Comparison of ENCODE assay signal across 15 cellular contexts in the genomic region with DNA sequence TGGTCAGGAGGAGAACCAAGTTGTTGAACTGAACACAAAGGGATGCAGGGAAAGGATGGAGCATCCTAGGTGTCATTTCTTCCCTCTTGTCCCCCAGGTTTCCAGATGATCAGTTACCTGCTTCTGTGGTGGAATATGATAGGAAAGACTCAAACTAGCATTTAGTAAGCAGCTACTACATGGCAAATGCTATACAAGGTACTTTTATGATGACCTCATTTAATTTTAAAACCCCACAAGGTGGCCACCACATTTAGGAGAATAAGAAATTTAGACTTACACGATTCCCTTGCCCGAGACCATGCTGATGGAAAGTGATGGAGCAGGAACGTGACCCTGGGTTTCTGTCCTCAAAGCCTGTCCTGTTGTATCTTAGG. TPM values are rescaled to one million over a fixed set of nuclear protein-coding genes. Genes with fewer than 3 reads are reported as not detected.
DNase-seq lines count a peak whose midpoint lies in the region; ATAC-seq and TF ChIP-seq lines count a peak whose summit lies in the region.
"Had no signal": no experiment of that assay in that cellular context is flagged by ENCODE, and none has a peak within 500 bp of the region (broad histone marks: within the 10 kb centered on the region; RNA-seq: fewer than 3 reads in every experiment).

No MANE protein-coding gene starts in this region.

- no peaks in the 10 kb centered on the region for H3K27me3 ChIP-seq in CD8-positive, alpha-beta memory T cell (ENCODE audit: insufficient read depth, low read length, poor library complexity, severe bottlenecking)
- no peaks in the 10 kb centered on the region for H3K27me3 ChIP-seq in upper lobe of left lung

- TF ChIP-seq EP300 in upper lobe of left lung (IDR thresholded peaks at IDR 0.05): no peak

- ATAC-seq in GM19025 (IDR thresholded peaks at IDR 0.05; ENCODE audit: low read depth, unreplicated experiment) (peak; percentile 6), HG02798 (IDR thresholded peaks at IDR 0.05; ENCODE audit: poor library complexity, unreplicated experiment) (peak; percentile 12), GM18505 (IDR thresholded peaks at IDR 0.05; ENCODE audit: unreplicated experiment) (no peak), upper lobe of left lung (ENCODE audit: low FRiP score in 2 of 2) (no peak)
- ATAC-seq: Panc1 had no signal

- CTCF ChIA-PET in CD8-positive, alpha-beta memory T cell (lab: Charles Lee): interaction anchor here (0.8 kb wide), 1 partner anchor 43 kb away, joined by 3 read pairs; no protein-coding TSS in a partner anchor
- CTCF ChIA-PET in activated CD4-positive, alpha-beta memory T cell treated with anti-CD3 and anti-CD28 coated beads, Interleukin-2, amount 10 ng/mL, durations not matched to agents 7 days and 5 days (lab: Charles Lee): interaction anchor here (1.1 to 2.0 kb wide), 3 partner anchors 18 to 39 kb away, joined by 3 to 9 read pairs (median 3); no protein-coding TSS in a partner anchor

- peak overlapping the region in 6 of 8 donors; percentile 22 to 91 (median 70) for H3K27ac Mint-ChIP-seq in CD8-positive, alpha-beta memory T cell
- peak overlapping the region; percentile 92 for H3K27ac Mint-ChIP-seq in activated CD4-positive, alpha-beta memory T cell treated with anti-CD3 and anti-CD28 coated beads, Interleukin-2, amount 10 ng/mL, durations not matched to agents 7 days and 5 days
- H3K27ac Mint-ChIP-seq: brain had no signal

- POLR2A ChIA-PET in CD8-positive, alpha-beta memory T cell (lab: Charles Lee): no interaction called here
- POLR2A ChIA-PET in activated CD4-positive, alpha-beta memory T cell treated with anti-CD3 and anti-CD28 coated beads, Interleukin-2, amount 10 ng/mL, durations not matched to agents 7 days and 5 days (lab: Charles Lee): interaction anchor here (0.9 to 2.4 kb wide), 12 partner anchors 8 to 60 kb away, joined by 3 to 18 read pairs (median 5); no protein-coding TSS in a partner anchor

- DNase-seq in CD8-positive, alpha-beta memory T cell: no peak
- DNase-seq in activated CD4-positive, alpha-beta memory T cell treated with anti-CD3 and anti-CD28 coated beads, Interleukin-2, amount 10 ng/mL, durations not matched to agents 7 days and 5 days: no peak
- DNase-seq in OCI-M2 (lab: John Stamatoyannopoulos, UW; ENCODE audit: unreplicated experiment) (no peak), upper lobe of left lung (no peak), ecto neural progenitor cell (ENCODE audit: low spot score) (no peak)
- DNase-seq: activated CD8-positive, alpha-beta memory T cell treated with anti-CD3 and anti-CD28 coated beads, Interleukin-2, amount 50 U/mL, for 4 hours had no signal

- H3K4me3 ChIP-seq in CD8-positive, alpha-beta memory T cell (ENCODE audit: low read length): no peak overlapping the region
- no peak overlapping the region for H3K4me3 ChIP-seq in upper lobe of left lung

- no peak for TF ChIP-seq CTCF in upper lobe of left lung (IDR thresholded peaks at IDR 0.05)

- peaks cover 6% of the 10 kb centered on the region for H3K4me1 ChIP-seq in CD8-positive, alpha-beta memory T cell (ENCODE audit: insufficient read depth, low read length)
- no peaks in the 10 kb centered on the region for H3K4me1 ChIP-seq in upper lobe of left lung

- peak overlapping the region in 1 of 7 donors; percentile 65 for H3K4me3 Mint-ChIP-seq in CD8-positive, alpha-beta memory T cell
- peak overlapping the region; percentile 23 for H3K4me3 Mint-ChIP-seq in activated CD4-positive, alpha-beta memory T cell treated with anti-CD3 and anti-CD28 coated beads, Interleukin-2, amount 10 ng/mL, durations not matched to agents 7 days and 5 days
- H3K4me3 Mint-ChIP-seq: brain had no signal

- TF ChIP-seq POLR2A in GM18505 (IDR thresholded peaks at IDR 0.05; ENCODE audit: borderline replicate concordance, extremely low read depth, insufficient read depth, insufficient read length): no peak
- TF ChIP-seq POLR2A in upper lobe of left lung (IDR thresholded peaks at IDR 0.05): no peak

- peaks cover 2 to 17% (median 9%) of the 10 kb centered on the region in 3 donors for H3K36me3 Mint-ChIP-seq in CD8-positive, alpha-beta memory T cell
- peaks cover 35% of the 10 kb centered on the region for H3K36me3 Mint-ChIP-seq in activated CD4-positive, alpha-beta memory T cell treated with anti-CD3 and anti-CD28 coated beads, Interleukin-2, amount 10 ng/mL, durations not matched to agents 7 days and 5 days (ENCODE audit: low read depth)

- WGBS in upper lobe of left lung, 2 donors: 86 to 92% methylated on average over 3 of the region's 3 CpGs

- peaks cover 0 to 1% of the 10 kb centered on the region in 2 donors for H3K27me3 Mint-ChIP-seq in CD8-positive, alpha-beta memory T cell
- H3K27me3 Mint-ChIP-seq in activated CD4-positive, alpha-beta memory T cell treated with anti-CD3 and anti-CD28 coated beads, Interleukin-2, amount 10 ng/mL, durations not matched to agents 7 days and 5 days: no peaks in the 10 kb centered on the region
- H3K27me3 Mint-ChIP-seq: brain had no signal

- H3K27ac ChIP-seq in CD8-positive, alpha-beta memory T cell (ENCODE audit: low read depth, low read length): no peak overlapping the region
- H3K27ac ChIP-seq in upper lobe of left lung: no peak overlapping the region

- H3K4me1 Mint-ChIP-seq in CD8-positive, alpha-beta memory T cell: peaks cover 26 to 76% (median 65%) of the 10 kb centered on the region in 3 donors
- H3K4me1 Mint-ChIP-seq in activated CD4-positive, alpha-beta memory T cell treated with anti-CD3 and anti-CD28 coated beads, Interleukin-2, amount 10 ng/mL, durations not matched to agents 7 days and 5 days: peaks cover 89% of the 10 kb centered on the region
- H3K4me1 Mint-ChIP-seq: brain had no signal

- no peaks in the 10 kb centered on the region for H3K9me3 Mint-ChIP-seq in CD8-positive, alpha-beta memory T cell
- H3K9me3 Mint-ChIP-seq in activated CD4-positive, alpha-beta memory T cell treated with anti-CD3 and anti-CD28 coated beads, Interleukin-2, amount 10 ng/mL, durations not matched to agents 7 days and 5 days: no peaks in the 10 kb centered on the region
- H3K9me3 Mint-ChIP-seq: brain had no signal

- no peaks in the 10 kb centered on the region for H3K36me3 ChIP-seq in CD8-positive, alpha-beta memory T cell (ENCODE audit: insufficient read depth, low read length)
- H3K36me3 ChIP-seq in upper lobe of left lung: peaks cover 0 to 10% (median 4%) of the 10 kb centered on the region in 4 donors

- no peaks in the 10 kb centered on the region for H3K9me3 ChIP-seq in CD8-positive, alpha-beta memory T cell (ENCODE audit: low read length)
- no peaks in the 10 kb centered on the region for H3K9me3 ChIP-seq in upper lobe of left lung

RNA-seq across cellular contexts. Expression of gene CCR4, which starts 40.9 kb away (rescaled TPM):
- 100 to 1,000 TPM; 113 TPM for total RNA-seq in CD8-positive, alpha-beta memory T cell
- polyA plus RNA-seq in CD8-positive, alpha-beta memory T cell: 10.0 TPM
- total RNA-seq in activated CD4-positive, alpha-beta memory T cell treated with anti-CD3 and anti-CD28 coated beads, Interleukin-2, amount 10 ng/mL, durations not matched to agents 7 days and 5 days: 100 to 1,000 TPM; 117 to 118 TPM
- total RNA-seq in upper lobe of left lung: 1 to 10 TPM in 4 of 6 donors, not detected in 2; 1.0 to 1.8 (median 1.1) TPM
- total RNA-seq: Daoy, M059J had no signal
- polyA plus RNA-seq: BJ, keratinocyte had no signal

Comparison
In these comparisons a context has a peak if more than half of its experiments do, and no peak if none do; other contexts are left out.
1. ATAC-seq: peak in GM19025 (single experiment) and HG02798 (single experiment); none in GM18505 (single experiment) and upper lobe of left lung (0 of 2).
2. RNA of gene CCR4, which starts 40.9 kb away (total RNA-seq): 117 to 118 TPM in activated CD4-positive, alpha-beta memory T cell treated with anti-CD3 and anti-CD28 coated beads, Interleukin-2, amount 10 ng/mL, durations not matched to agents 7 days and 5 days and 113 TPM in CD8-positive, alpha-beta memory T cell; 1.0 to 1.8 TPM in upper lobe of left lung; every median in the first group is over 10 times any median in the second.